In the genomic region with DNA sequence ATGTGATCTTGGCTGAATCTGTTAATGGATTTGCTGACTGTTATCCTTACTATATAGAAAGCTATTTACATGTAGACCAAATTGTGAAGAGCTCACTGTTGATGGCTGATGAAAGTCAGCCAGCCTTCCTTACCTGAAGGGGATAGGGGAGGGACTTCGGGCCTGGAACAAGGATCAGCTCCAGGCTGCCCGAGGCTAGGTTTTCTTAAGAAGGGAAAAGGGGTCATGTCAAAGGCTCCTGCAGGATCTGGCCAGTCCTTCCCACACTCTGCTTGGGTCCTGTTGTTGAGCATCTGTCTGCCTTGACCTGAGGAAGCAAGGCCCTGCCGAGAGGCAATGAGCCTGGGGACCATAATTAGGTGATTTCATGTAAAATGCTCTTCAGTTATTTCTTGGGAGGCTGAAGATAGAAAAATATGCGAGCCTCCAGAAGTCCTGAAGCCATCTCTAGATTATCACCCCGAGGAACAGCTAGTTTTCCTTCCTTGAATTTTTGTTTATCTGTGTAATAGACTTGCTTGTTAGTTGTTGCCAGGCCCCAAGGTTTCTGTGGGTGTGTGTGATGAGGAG, we compare ENCODE assay signal across 23 cellular contexts.
A peak's percentile ranks its signal among the peaks of the same experiment; 100 is the strongest.
DNase-seq lines count a peak whose midpoint lies in the region; ATAC-seq and TF ChIP-seq lines count a peak whose summit lies in the region.
"Had no signal": no experiment of that assay in that cellular context is flagged by ENCODE, and none has a peak within 500 bp of the region (broad histone marks: within the 10 kb centered on the region; RNA-seq: fewer than 3 reads in every experiment).

No MANE protein-coding gene starts in this region.

- H3K36me3 Mint-ChIP-seq in GM23338 (ENCODE audit: low read depth) (no peaks in the 10 kb centered on the region), chondrocyte (ENCODE audit: low read depth) (peaks cover 4% of the 10 kb centered on the region)
- H3K36me3 Mint-ChIP-seq: CD14-positive monocyte; CD8-positive, alpha-beta memory T cell had no signal

- no peaks in the 10 kb centered on the region for H3K9me3 Mint-ChIP-seq in GM23338
- peaks cover 4% of the 10 kb centered on the region for H3K9me3 Mint-ChIP-seq in chondrocyte (ENCODE audit: low read depth)
- H3K9me3 Mint-ChIP-seq: CD4-positive, alpha-beta T cell had no signal

- H3F3A ChIP-seq in GM23338 (replicated peaks; ENCODE audit: low read depth) = no peaks in the 10 kb centered on the region

- H3K27me3 Mint-ChIP-seq in GM23338 (ENCODE audit: insufficient read depth, low read depth, poor library complexity) = peaks cover 7% of the 10 kb centered on the region
- no peaks in the 10 kb centered on the region for H3K27me3 Mint-ChIP-seq in chondrocyte (ENCODE audit: low read depth)
- H3K27me3 Mint-ChIP-seq: CD4-positive, alpha-beta T cell had no signal

- no CpG with 5 or more reads among the region's 5 CpGs for WGBS in mesendoderm (ENCODE audit: extremely low coverage, insufficient coverage, low lambda C conversion rate)
- WGBS in trophoblast cell (ENCODE audit: extremely low coverage, insufficient coverage, insufficient read length) = no CpG with 5 or more reads among the region's 5 CpGs

- H4K8ac ChIP-seq in mesendoderm (ENCODE audit: low read depth, low read length) (no peak overlapping the region), trophoblast cell (ENCODE audit: low read depth, low read length) (no peak overlapping the region)

- H3K4me1 ChIP-seq in GM23338 (ENCODE audit: insufficient read depth) = no peaks in the 10 kb centered on the region
- no peaks in the 10 kb centered on the region for H3K4me1 ChIP-seq in mesendoderm (ENCODE audit: control insufficient read depth, low read depth, low read length)
- peaks cover 0 to 3% of the 10 kb centered on the region in 2 experiments for H3K4me1 ChIP-seq in trophoblast cell (ENCODE audit: control insufficient read depth in 1 of 2, insufficient read depth in 2 of 2, low read length in 2 of 2)
- H3K4me1 ChIP-seq: A549; BE2C; BLaER1 treated with 17β-estradiol and CSF1 and Interleukin-3, amounts not matched to agents 10 nM and 100 nM had no signal

- H3K56ac ChIP-seq in mesendoderm (ENCODE audit: low read length) = no peak overlapping the region

- H4K5ac ChIP-seq in mesendoderm (ENCODE audit: low read length) = no peak overlapping the region

- H2AFZ ChIP-seq in GM23338 (no peak overlapping the region), trophoblast cell (ENCODE audit: insufficient read depth, low read length, poor library complexity) (no peak overlapping the region)

- DNase-seq in GM23338 (ENCODE audit: low spot score) (no peak), chondrocyte (ENCODE audit: low spot score) (no peak), mesendoderm (peak; percentile 22), trophoblast cell (peak; percentile 79 to 85), COLO668 (lab: John Stamatoyannopoulos, UW; ENCODE audit: unreplicated experiment) (no peak), coronary artery (ENCODE audit: low spot score) (no peak)
- DNase-seq: 8988T; ACHN; AML-193; BE2C; Calu3; CD4-positive, alpha-beta T cell; CD8-positive, alpha-beta memory T cell; COR-L47; DMS53; DMS79 treated with DMSO at 0.1 percent for 48 hours; H7; HCEC 1CT had no signal

- H4K12ac ChIP-seq in trophoblast cell (ENCODE audit: low read depth, low read length) = no peak overlapping the region

- TF ChIP-seq CTCF in GM23338 (conservative IDR thresholded peaks at IDR 0.05; ENCODE audit: low read depth in 2 of 2) = no peak
- TF ChIP-seq CTCF in chondrocyte (IDR thresholded peaks at IDR 0.05) = no peak
- no peak for TF ChIP-seq CTCF in coronary artery (IDR thresholded peaks at IDR 0.05)

- no peaks in the 10 kb centered on the region for H3K79me1 ChIP-seq in mesendoderm (ENCODE audit: low read length)
- no peaks in the 10 kb centered on the region for H3K79me1 ChIP-seq in trophoblast cell (ENCODE audit: low read length)

- ATAC-seq in GM23338 = no peak
- no peak for ATAC-seq in HG03442 (IDR thresholded peaks at IDR 0.05; ENCODE audit: unreplicated experiment)
- ATAC-seq: A549, GM12878 had no signal

- no peak overlapping the region for H3K18ac ChIP-seq in mesendoderm (ENCODE audit: low read length)
- H3K18ac ChIP-seq in trophoblast cell (ENCODE audit: low read length) = no peak overlapping the region

- H2BK15ac ChIP-seq in mesendoderm (replicated peaks; ENCODE audit: low read depth) = no peak overlapping the region

- H2BK120ac ChIP-seq in mesendoderm (ENCODE audit: low read depth, low read length) = no peak overlapping the region
- no peak overlapping the region for H2BK120ac ChIP-seq in trophoblast cell (ENCODE audit: insufficient read depth, low read length, poor library complexity)

- H3K36me3 ChIP-seq in GM23338 (ENCODE audit: insufficient read depth) (no peaks in the 10 kb centered on the region), mesendoderm (ENCODE audit: control insufficient read depth, insufficient read depth, low read length) (no peaks in the 10 kb centered on the region), trophoblast cell (ENCODE audit: control insufficient read depth in 1 of 2, insufficient read depth in 2 of 2, low read length in 2 of 2) (no peaks in the 10 kb centered on the region)
- H3K36me3 ChIP-seq: BE2C; BLaER1 treated with 17β-estradiol and CSF1 and Interleukin-3, amounts not matched to agents 10 nM and 100 nM had no signal

- H3K27ac Mint-ChIP-seq in GM23338 = no peak overlapping the region
- peak overlapping the region; percentile 41 for H3K27ac Mint-ChIP-seq in chondrocyte (ENCODE audit: unreplicated experiment)
- H3K27ac Mint-ChIP-seq: CD14-positive monocyte; CD4-positive, alpha-beta T cell; CD8-positive, alpha-beta memory T cell had no signal

- H3K4me1 Mint-ChIP-seq in GM23338 (peaks cover 4% of the 10 kb centered on the region; the same call in 2 of the 3 replicates), chondrocyte (ENCODE audit: low read depth) (peaks cover 7% of the 10 kb centered on the region)
- H3K4me1 Mint-ChIP-seq: CD14-positive monocyte; CD8-positive, alpha-beta memory T cell had no signal

- H3K4me3 ChIP-seq in GM23338 (no peak overlapping the region), mesendoderm (ENCODE audit: low read length) (no peak overlapping the region), trophoblast cell (ENCODE audit: low read depth, low read length) (no peak overlapping the region), coronary artery (no peak overlapping the region)
- H3K4me3 ChIP-seq: A549; BLaER1 treated with 17β-estradiol and CSF1 and Interleukin-3, amounts not matched to agents 10 nM and 100 nM; GM12878 had no signal

- H3K9me2 ChIP-seq in GM23338 (ENCODE audit: insufficient read depth) = no peaks in the 10 kb centered on the region

- H4K91ac ChIP-seq in trophoblast cell (ENCODE audit: low read depth, low read length) = no peak overlapping the region

- H3K9ac ChIP-seq in mesendoderm (ENCODE audit: low read length) (no peak overlapping the region), trophoblast cell (ENCODE audit: low read length) (no peak overlapping the region)
- H3K9ac ChIP-seq: BLaER1 treated with 17β-estradiol and CSF1 and Interleukin-3, amounts not matched to agents 10 nM and 100 nM had no signal

- H3K4me2 ChIP-seq in GM23338 (no peak overlapping the region), mesendoderm (ENCODE audit: low read length) (no peak overlapping the region), trophoblast cell (ENCODE audit: low read length) (no peak overlapping the region)
- H3K4me2 ChIP-seq: A549; BLaER1 treated with 17β-estradiol and CSF1 and Interleukin-3, amounts not matched to agents 10 nM and 100 nM had no signal

- H3K4ac ChIP-seq in mesendoderm (ENCODE audit: low read depth, low read length) = no peak overlapping the region
- no peak overlapping the region for H3K4ac ChIP-seq in trophoblast cell (ENCODE audit: low read depth, low read length)

- H2BK5ac ChIP-seq in mesendoderm (ENCODE audit: low read length) (no peak overlapping the region), trophoblast cell (ENCODE audit: low read depth, low read length, poor library complexity) (no peak overlapping the region)

- H4K20me1 ChIP-seq in GM23338 (replicated peaks; ENCODE audit: insufficient read depth) = no peaks in the 10 kb centered on the region
- H4K20me1 ChIP-seq: BLaER1 treated with 17β-estradiol and CSF1 and Interleukin-3, amounts not matched to agents 10 nM and 100 nM had no signal

- H3K23ac ChIP-seq in mesendoderm (ENCODE audit: low read length) (no peak overlapping the region), trophoblast cell (ENCODE audit: low read length) (no peak overlapping the region)

- H3K9me3 ChIP-seq in trophoblast cell (ENCODE audit: insufficient read depth, low read depth, low read length) = no peaks in the 10 kb centered on the region
- H3K9me3 ChIP-seq: BE2C had no signal

- H2AK5ac ChIP-seq in mesendoderm (ENCODE audit: low read length) (no peak overlapping the region), trophoblast cell (ENCODE audit: low read length) (no peak overlapping the region)

- H3K27ac ChIP-seq in GM23338 (ENCODE audit: low read depth) (0 out of 2 replicates have a peak overlapping the region, but pooled peaks have one; percentile 45), mesendoderm (ENCODE audit: low read depth, low read length) (no peak overlapping the region), trophoblast cell (ENCODE audit: low read depth, low read length) (no peak overlapping the region), coronary artery (no peak overlapping the region)
- H3K27ac ChIP-seq: A549; BLaER1 treated with 17β-estradiol and CSF1 and Interleukin-3, amounts not matched to agents 10 nM and 100 nM had no signal

- H3K4me3 Mint-ChIP-seq in GM23338 (no peak overlapping the region), chondrocyte (ENCODE audit: unreplicated experiment) (no peak overlapping the region)
- H3K4me3 Mint-ChIP-seq: CD14-positive monocyte; CD4-positive, alpha-beta T cell; CD8-positive, alpha-beta memory T cell had no signal

- H2BK12ac ChIP-seq in trophoblast cell (ENCODE audit: low read length) = no peak overlapping the region

- H3K79me2 ChIP-seq in GM23338 (replicated peaks; ENCODE audit: insufficient read depth) (no peaks in the 10 kb centered on the region), mesendoderm (ENCODE audit: control insufficient read depth, insufficient read depth, low read length) (no peaks in the 10 kb centered on the region), trophoblast cell (ENCODE audit: control insufficient read depth, insufficient read depth, low read length, poor library complexity) (no peaks in the 10 kb centered on the region)

- no peaks in the 10 kb centered on the region for H3K27me3 ChIP-seq in GM23338 (ENCODE audit: insufficient read depth)
- H3K27me3 ChIP-seq in mesendoderm (ENCODE audit: insufficient read depth, low read length, poor library complexity) = no peaks in the 10 kb centered on the region
- H3K27me3 ChIP-seq in trophoblast cell (ENCODE audit: insufficient read depth, low read length) = no peaks in the 10 kb centered on the region
- H3K27me3 ChIP-seq: BE2C; BLaER1 treated with 17β-estradiol and CSF1 and Interleukin-3, amounts not matched to agents 10 nM and 100 nM had no signal

- no peak overlapping the region for H3K14ac ChIP-seq in trophoblast cell (ENCODE audit: low read length)

Comparison
In these comparisons a context has a peak if more than half of its experiments do, and no peak if none do; other contexts are left out.
1. DNase-seq: peak in mesendoderm (single experiment) and trophoblast cell (2 of 2); none in GM23338 (single experiment), chondrocyte (single experiment), COLO668 (single experiment) and coronary artery (single experiment).